Comparison of ENCODE assay signal across 1 cellular context in the genomic region with DNA sequence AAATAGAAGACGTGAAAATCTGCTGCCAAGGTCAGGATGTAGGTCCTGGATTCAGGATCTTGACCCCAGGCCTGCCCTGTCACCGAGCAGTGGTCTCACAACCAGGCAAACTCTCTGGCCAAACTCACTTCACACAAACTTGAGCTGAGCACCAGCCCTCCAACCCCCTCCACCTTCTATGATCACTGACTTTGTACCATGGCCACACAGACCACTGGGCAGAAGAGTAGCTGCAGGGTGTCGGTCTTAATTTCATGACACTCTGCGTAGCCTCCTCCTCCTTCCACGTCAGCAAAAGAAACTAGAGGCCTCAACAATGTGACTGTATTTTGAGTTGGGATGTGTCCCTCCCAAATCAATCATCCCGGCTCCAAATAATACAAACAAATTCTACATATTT.
TF ChIP-seq lines count a peak whose summit lies in the region.

No MANE protein-coding gene starts in this region.

TF ChIP-seq in GM23338, 12 proteins besides CTCF, POLR2A, EP300 and RAD21 (continued from another document):
- TF ChIP-seq, protein P1, sequence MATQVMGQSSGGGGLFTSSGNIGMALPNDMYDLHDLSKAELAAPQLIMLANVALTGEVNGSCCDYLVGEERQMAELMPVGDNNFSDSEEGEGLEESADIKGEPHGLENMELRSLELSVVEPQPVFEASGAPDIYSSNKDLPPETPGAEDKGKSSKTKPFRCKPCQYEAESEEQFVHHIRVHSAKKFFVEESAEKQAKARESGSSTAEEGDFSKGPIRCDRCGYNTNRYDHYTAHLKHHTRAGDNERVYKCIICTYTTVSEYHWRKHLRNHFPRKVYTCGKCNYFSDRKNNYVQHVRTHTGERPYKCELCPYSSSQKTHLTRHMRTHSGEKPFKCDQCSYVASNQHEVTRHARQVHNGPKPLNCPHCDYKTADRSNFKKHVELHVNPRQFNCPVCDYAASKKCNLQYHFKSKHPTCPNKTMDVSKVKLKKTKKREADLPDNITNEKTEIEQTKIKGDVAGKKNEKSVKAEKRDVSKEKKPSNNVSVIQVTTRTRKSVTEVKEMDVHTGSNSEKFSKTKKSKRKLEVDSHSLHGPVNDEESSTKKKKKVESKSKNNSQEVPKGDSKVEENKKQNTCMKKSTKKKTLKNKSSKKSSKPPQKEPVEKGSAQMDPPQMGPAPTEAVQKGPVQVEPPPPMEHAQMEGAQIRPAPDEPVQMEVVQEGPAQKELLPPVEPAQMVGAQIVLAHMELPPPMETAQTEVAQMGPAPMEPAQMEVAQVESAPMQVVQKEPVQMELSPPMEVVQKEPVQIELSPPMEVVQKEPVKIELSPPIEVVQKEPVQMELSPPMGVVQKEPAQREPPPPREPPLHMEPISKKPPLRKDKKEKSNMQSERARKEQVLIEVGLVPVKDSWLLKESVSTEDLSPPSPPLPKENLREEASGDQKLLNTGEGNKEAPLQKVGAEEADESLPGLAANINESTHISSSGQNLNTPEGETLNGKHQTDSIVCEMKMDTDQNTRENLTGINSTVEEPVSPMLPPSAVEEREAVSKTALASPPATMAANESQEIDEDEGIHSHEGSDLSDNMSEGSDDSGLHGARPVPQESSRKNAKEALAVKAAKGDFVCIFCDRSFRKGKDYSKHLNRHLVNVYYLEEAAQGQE (IDR thresholded peaks at IDR 0.05; ENCODE audit: unreplicated experiment), result no peak
- no peak for TF ChIP-seq EZH2phosphoT487 (IDR thresholded peaks at IDR 0.05; ENCODE audit: unreplicated experiment)
